9 cellular contexts compared by ENCODE assay signal in genomic region chr1:19664453-19665043, GRCh38. TPM values are rescaled to one million over a fixed set of nuclear protein-coding genes. Genes with fewer than 3 reads are reported as not detected.
DNase-seq lines count a peak whose midpoint lies in the region; ATAC-seq, FAIRE-seq and TF ChIP-seq lines count a peak whose summit lies in the region.
"Had no signal": no experiment of that assay in that cellular context is flagged by ENCODE, and none has a peak within 500 bp of the region (broad histone marks: within the 10 kb centered on the region; RNA-seq: fewer than 3 reads in every experiment).

HTR6 (plus strand) TSS chr1:19664875; CDS start chr1:19665754, 879 bp downstream.

- intact Hi-C loops in left colon (cut with DNase I, micrococcal nuclease) (no loop called here), sciatic nerve (cut with DNase I) (loop anchor here (5.0 kb wide), 1 partner anchor 1268 kb away; no protein-coding TSS in a partner anchor)

- peak; percentile 75 for FAIRE-seq in GM12891 (lab: Jason Lieb, UNC)

- ATAC-seq in left colon (peak; percentile 29), sciatic nerve (no peak), HG02885 (IDR thresholded peaks at IDR 0.05; ENCODE audit: poor library complexity, unreplicated experiment) (no peak), GM18505 (IDR thresholded peaks at IDR 0.05; ENCODE audit: unreplicated experiment) (no peak)

- peak; percentile 68 for DNase-seq in 8988T
- peak; percentile 69 for DNase-seq in GM12891 (ENCODE audit: insufficient read length, low spot score)
- DNase-seq in activated effector memory CD4-positive, alpha-beta T cell treated with anti-CD3 and anti-CD28 coated beads, Interleukin-2, amount 50 U/mL, for 16 hours = peak; percentile 81
- DNase-seq in left colon = no peak
- no peak for DNase-seq in middle frontal gyrus (ENCODE audit: extremely low spot score, low spot score)
- no peak for DNase-seq in sciatic nerve (ENCODE audit: low spot score)

- TF ChIP-seq POLR2A in GM12891 (IDR thresholded peaks at IDR 0.05; ENCODE audit: low read depth, low read length) (no peak), GM18505 (IDR thresholded peaks at IDR 0.05; ENCODE audit: borderline replicate concordance, extremely low read depth, insufficient read depth, insufficient read length) (no peak)

TF ChIP-seq in GM12891, 5 proteins besides CTCF, POLR2A, EP300 and RAD21:
- TF ChIP-seq TAF1 (IDR thresholded peaks at IDR 0.05; ENCODE audit: low read depth, low read length) (no peak), POLR2AphosphoS5 (IDR thresholded peaks at IDR 0.05; ENCODE audit: low read depth, low read length) (no peak), POU2F2 (IDR thresholded peaks at IDR 0.05; ENCODE audit: low read depth, low read length) (no peak), PAX5 (IDR thresholded peaks at IDR 0.05; ENCODE audit: insufficient read depth, low read length, severe bottlenecking) (no peak), SPI1 (IDR thresholded peaks at IDR 0.05; ENCODE audit: low read depth, low read length) (no peak)

RNA-seq across cellular contexts. Expression of gene HTR6, which starts in this region (rescaled TPM):
- 0.32 TPM for polyA plus RNA-seq in GM12891 (2012; ENCODE audit: low read depth, missing spikeins)
- total RNA-seq in left colon = not detected
- not detected for total RNA-seq in sciatic nerve
- total RNA-seq: T-helper 2 cell treated with Interferon-gamma antibody and Interleukin-4, amounts not matched to agents 100 ng/mL and 5 ng/mL, for 36 hours had no signal

Comparison
In these comparisons a context has a peak if more than half of its experiments do, and no peak if none do; other contexts are left out.
1. Peak in ATAC-seq in left colon; RNA of the gene not detected or under 1 TPM.
2. DNase-seq: peak in 8988T (single experiment), GM12891 (single experiment) and activated effector memory CD4-positive, alpha-beta T cell treated with anti-CD3 and anti-CD28 coated beads, Interleukin-2, amount 50 U/mL, for 16 hours (single experiment); none in left colon (0 of 2), middle frontal gyrus (single experiment) and sciatic nerve (single experiment).